In genomic region chr13:44436589-44437337, GRCh38 we compare ENCODE assay signal across 8 cellular contexts.
DNase-seq lines count a peak whose midpoint lies in the region; ATAC-seq and TF ChIP-seq lines count a peak whose summit lies in the region.

No MANE protein-coding gene starts in this region.

- H3K27ac ChIP-seq in cingulate gyrus (ENCODE audit: low read depth, low read length) = peak overlapping the region; percentile 98

- H3K9me3 Mint-ChIP-seq in WTC11 = no peaks in the 10 kb centered on the region

- peak overlapping the region; percentile 95 for H3K9ac ChIP-seq in skeletal muscle satellite cell (ENCODE audit: low read depth, low read length)

- H3K36me3 Mint-ChIP-seq in WTC11 = peaks cover 23% of the 10 kb centered on the region

- H3K27ac Mint-ChIP-seq in WTC11 = peak overlapping the region; percentile 99

- peak overlapping the region; percentile 81 for H3K4me3 ChIP-seq in skeletal muscle satellite cell (ENCODE audit: low read length)

- H3K4me2 ChIP-seq in skeletal muscle satellite cell (ENCODE audit: low read length) = peak overlapping the region; percentile 93

- CTCF ChIA-PET in WTC11 (lab: Charles Lee) = interaction anchor here (0.6 to 2.1 kb wide), 27 partner anchors 20 to 531 kb away, joined by 3 to 18 read pairs (median 3); partner anchors contain the start of gene SERP2

- TF ChIP-seq CTCF in WTC11 (IDR thresholded peaks at IDR 0.05) = no peak

- POLR2A ChIA-PET in WTC11 (lab: Charles Lee) = interaction anchor here (0.6 to 4.5 kb wide), 44 partner anchors 10 to 905 kb away, joined by 3 to 60 read pairs (median 4); partner anchors contain the start of genes CCDC122 and LACC1

- DNase-seq in A172 (ENCODE audit: low spot score) (peak; percentile 88), H4 (ENCODE audit: low spot score) (peak; percentile 85), NCI-H2227 treated with DMSO at 0.1 percent for 48 hours (lab: John Stamatoyannopoulos, UW) (peak; percentile 89), WTC11 (ENCODE audit: low spot score) (peak; percentile 96), iris pigment epithelial cell (ENCODE audit: low read depth) (peak; percentile 91)

- H3K4me1 Mint-ChIP-seq in WTC11 = peaks cover 32% of the 10 kb centered on the region

- peaks cover 20% of the 10 kb centered on the region for H3K36me3 ChIP-seq in skeletal muscle satellite cell (ENCODE audit: insufficient read depth, low read length)

- ATAC-seq in WTC11 (peak; percentile 89), GM19035 (IDR thresholded peaks at IDR 0.05; ENCODE audit: unreplicated experiment) (no peak)

- H3K9me3 ChIP-seq in skeletal muscle satellite cell (replicated peaks; ENCODE audit: low read length) = no peaks in the 10 kb centered on the region

- peak overlapping the region; percentile 94 for H3K4me3 Mint-ChIP-seq in WTC11

- H3K27me3 Mint-ChIP-seq in WTC11 (ENCODE audit: low read depth) = no peaks in the 10 kb centered on the region

- H3K27me3 ChIP-seq in skeletal muscle satellite cell (ENCODE audit: control insufficient read depth, insufficient read depth, low read length) = no peaks in the 10 kb centered on the region

- peaks cover 20% of the 10 kb centered on the region for H3K4me1 ChIP-seq in skeletal muscle satellite cell (ENCODE audit: control insufficient read depth, insufficient read depth, low read length)

TF ChIP-seq in WTC11, 78 proteins besides CTCF, POLR2A, EP300 and RAD21:
- TF ChIP-seq CBFB (CRISPR knock-in tag; IDR thresholded peaks at IDR 0.05; ENCODE audit: low read depth) (no peak), ZNF671 (CRISPR knock-in tag; IDR thresholded peaks at IDR 0.05) (peak; percentile 30; the same call in 1 of the 2 replicates), PRDM15 (CRISPR knock-in tag; IDR thresholded peaks at IDR 0.05) (peak; percentile 35; the same call in 1 of the 2 replicates), ETV6 (CRISPR knock-in tag; IDR thresholded peaks at IDR 0.05) (0 out of 2 replicates have a peak, but pooled peaks have one; percentile 30), MYBL2 (CRISPR knock-in tag; IDR thresholded peaks at IDR 0.05) (no peak), TEAD4 (CRISPR knock-in tag; IDR thresholded peaks at IDR 0.05) (no peak), IRF1 (CRISPR knock-in tag; IDR thresholded peaks at IDR 0.05) (no peak), ZMAT4 (CRISPR knock-in tag; IDR thresholded peaks at IDR 0.05) (0 out of 2 replicates have a peak, but pooled peaks have one; percentile 18)
